Comparison of ENCODE assay signal across 15 cellular contexts in genomic region chr1:7611421-7612010, GRCh38.
DNase-seq lines count a peak whose midpoint lies in the region; ATAC-seq and TF ChIP-seq lines count a peak whose summit lies in the region.
"Had no signal": no experiment of that assay in that cellular context is flagged by ENCODE, and none has a peak within 500 bp of the region (broad histone marks: within the 10 kb centered on the region; RNA-seq: fewer than 3 reads in every experiment).

No MANE protein-coding gene starts in this region.

- ATAC-seq in heart right ventricle (no peak), lower lobe of right lung (no peak), GM21737 (IDR thresholded peaks at IDR 0.05; ENCODE audit: unreplicated experiment) (no peak)

- H3K27ac ChIP-seq in heart right ventricle (no peak overlapping the region), lower lobe of right lung (no peak overlapping the region), sigmoid colon (no peak overlapping the region)

- TF ChIP-seq CTCF in heart right ventricle (IDR thresholded peaks at IDR 0.05): no peak
- no peak for TF ChIP-seq CTCF in lower lobe of right lung (IDR thresholded peaks at IDR 0.05)
- TF ChIP-seq CTCF in sigmoid colon (IDR thresholded peaks at IDR 0.05): no peak

- H3K36me3 ChIP-seq in heart right ventricle: no peaks in the 10 kb centered on the region
- H3K36me3 ChIP-seq in lower lobe of right lung: no peaks in the 10 kb centered on the region
- H3K36me3 ChIP-seq in sigmoid colon: no peaks in the 10 kb centered on the region

- TF ChIP-seq POLR2A in sigmoid colon (IDR thresholded peaks at IDR 0.05): no peak

- no peak overlapping the region for H3K4me3 ChIP-seq in heart right ventricle
- H3K4me3 ChIP-seq in lower lobe of right lung: no peak overlapping the region
- H3K4me3 ChIP-seq in sigmoid colon: no peak overlapping the region

- H3K27me3 ChIP-seq in heart right ventricle (peaks cover 0 to 2% (median 0%) of the 10 kb centered on the region in 7 donors), lower lobe of right lung (ENCODE audit: low read depth) (no peaks in the 10 kb centered on the region), sigmoid colon (peaks cover 0 to 18% (median 0%) of the 10 kb centered on the region in 3 donors)

- 81 to 87% methylated on average over 9 of the region's 9 CpGs for WGBS in heart right ventricle, 2 donors
- WGBS in sigmoid colon, 2 donors: 74 to 84% methylated on average over 9 of the region's 9 CpGs

- H3K4me1 ChIP-seq in heart right ventricle (peaks cover 0 to 34% (median 19%) of the 10 kb centered on the region in 9 donors), lower lobe of right lung (no peaks in the 10 kb centered on the region), sigmoid colon (no peaks in the 10 kb centered on the region)

- H3K9me3 ChIP-seq in heart right ventricle (peaks cover 0 to 7% (median 0%) of the 10 kb centered on the region in 11 donors), lower lobe of right lung (no peaks in the 10 kb centered on the region), sigmoid colon (no peaks in the 10 kb centered on the region)

- DNase-seq in cardiac septum (ENCODE audit: low spot score) (peak; percentile 71), heart right ventricle (no peak), lower lobe of right lung (peak; percentile 23), sigmoid colon (peak; percentile 43), NCI-H2171 (lab: John Stamatoyannopoulos, UW) (no peak), DMS53 (lab: John Stamatoyannopoulos, UW) (no peak)
- DNase-seq: C1 segment of cervical spinal cord; CD4-positive, alpha-beta memory T cell; COR-L47; DMS153; DND-41; GDM1; HCEC 1CT; HFFc6 had no signal

- TF ChIP-seq EP300 in sigmoid colon (IDR thresholded peaks at IDR 0.05): no peak

- intact Hi-C loops in cardiac septum (cut with DNase I): loop anchor here (10.0 kb wide), 1 partner anchor 247 kb away; no protein-coding TSS in a partner anchor
- intact Hi-C loops in heart right ventricle (cut with DNase I): no loop called here
- intact Hi-C loops in lower lobe of right lung (cut with DNase I): no loop called here
- intact Hi-C loops in sigmoid colon (cut with DNase I): no loop called here

Comparison
In these comparisons a context has a peak if more than half of its experiments do, and no peak if none do; other contexts are left out.
1. DNase-seq: peak in cardiac septum (single experiment), lower lobe of right lung (single experiment) and sigmoid colon (single experiment); none in heart right ventricle (0 of 2), NCI-H2171 (single experiment) and DMS53 (single experiment).